In the genomic region with DNA sequence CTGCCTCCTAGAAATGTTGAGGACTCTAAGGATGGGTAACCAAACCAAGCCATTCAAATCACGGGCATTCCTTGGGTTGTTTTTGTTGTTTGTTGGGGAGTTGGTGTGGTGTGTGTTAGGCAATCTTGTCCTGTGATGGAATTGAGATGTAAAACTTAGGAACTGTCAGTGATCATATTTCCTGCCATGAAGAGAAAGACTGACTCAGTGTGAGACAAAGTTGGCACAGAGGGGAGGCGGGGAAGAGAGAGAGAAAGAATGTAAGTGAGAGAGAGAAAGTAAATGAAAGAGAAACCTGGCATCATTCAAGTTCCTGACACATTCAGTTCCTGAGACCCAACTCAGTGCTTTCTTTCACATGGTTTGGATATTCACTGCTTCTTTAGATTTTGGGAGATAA, we compare ENCODE assay signal across 13 cellular contexts. TPM values are rescaled to one million over a fixed set of nuclear protein-coding genes. Genes with fewer than 3 reads are reported as not detected.
DNase-seq lines count a peak whose midpoint lies in the region; ATAC-seq, FAIRE-seq and TF ChIP-seq lines count a peak whose summit lies in the region.
"Had no signal": no experiment of that assay in that cellular context is flagged by ENCODE, and none has a peak within 500 bp of the region (broad histone marks: within the 10 kb centered on the region; RNA-seq: fewer than 3 reads in every experiment).

No MANE protein-coding gene starts in this region.

- in situ Hi-C loops in G401 (cut with HindIII; ENCODE audit: low sequenced_read_pairs) = no loop called here

- no peak for FAIRE-seq in bronchial epithelial cell (lab: Jason Lieb, UNC)

- H3K9me3 Mint-ChIP-seq in osteocyte (ENCODE audit: unreplicated experiment) = no peaks in the 10 kb centered on the region

- H3K4me3 ChIP-seq in HUES48 (ENCODE audit: low read depth, low read length) (no peak overlapping the region), bronchial epithelial cell (ENCODE audit: low read depth, low read length) (no peak overlapping the region)
- H3K4me3 ChIP-seq: thyroid gland had no signal

- peaks cover 16% of the 10 kb centered on the region for H3K4me1 ChIP-seq in HUES48 (ENCODE audit: control insufficient read depth, insufficient read depth, low read length)
- H3K4me1 ChIP-seq: thyroid gland had no signal

- H3K27me3 ChIP-seq in HUES48 (ENCODE audit: control insufficient read depth, insufficient read depth, low read length) = no peaks in the 10 kb centered on the region
- H3K27me3 ChIP-seq in bronchial epithelial cell (ENCODE audit: control insufficient read depth, insufficient read depth, low read length) = no peaks in the 10 kb centered on the region
- H3K27me3 ChIP-seq: thyroid gland had no signal

- H3K27ac Mint-ChIP-seq in osteocyte (ENCODE audit: unreplicated experiment) = peak overlapping the region; percentile 2

- DNase-seq in bronchial epithelial cell (ENCODE audit: low read depth) (peak; percentile 82), osteocyte (ENCODE audit: extremely low spot score, unreplicated experiment) (no peak), sciatic nerve (ENCODE audit: low spot score) (no peak), G401 (ENCODE audit: low spot score) (no peak)
- DNase-seq: cerebellar nuclear complex, DMS53, NCI-H524 treated with DMSO at 0.1 percent for 48 hours, thyroid gland had no signal

- no peaks in the 10 kb centered on the region for H3K9me3 ChIP-seq in HUES48 (ENCODE audit: control insufficient read depth, insufficient read depth, low read length)
- H3K9me3 ChIP-seq: thyroid gland had no signal

- no peaks in the 10 kb centered on the region for H3K36me3 ChIP-seq in HUES48 (ENCODE audit: control insufficient read depth, insufficient read depth, low read length)
- no peaks in the 10 kb centered on the region for H3K36me3 ChIP-seq in bronchial epithelial cell (ENCODE audit: control insufficient read depth, insufficient read depth, low read length)
- H3K36me3 ChIP-seq: thyroid gland had no signal

- peak overlapping the region; percentile 71 for H3K27ac ChIP-seq in HUES48 (ENCODE audit: low read depth, low read length)
- H3K27ac ChIP-seq: KMS-11, thyroid gland had no signal

- no peak overlapping the region for H3K9ac ChIP-seq in HUES48 (ENCODE audit: low read depth, low read length)
- H3K9ac ChIP-seq: KMS-11 had no signal

- H3K36me3 Mint-ChIP-seq in osteocyte (ENCODE audit: unreplicated experiment) = no peaks in the 10 kb centered on the region

- H3K4me1 Mint-ChIP-seq in osteocyte (ENCODE audit: unreplicated experiment) = peaks cover 9% of the 10 kb centered on the region

- ATAC-seq in GM19351 (IDR thresholded peaks at IDR 0.05; ENCODE audit: unreplicated experiment) = peak; percentile 47
- ATAC-seq in sciatic nerve = no peak
- ATAC-seq in GM19328 (IDR thresholded peaks at IDR 0.05; ENCODE audit: unreplicated experiment) = no peak
- ATAC-seq in GM21723 (IDR thresholded peaks at IDR 0.05; ENCODE audit: unreplicated experiment) = no peak

- no peak overlapping the region for H3K4me3 Mint-ChIP-seq in osteocyte (ENCODE audit: unreplicated experiment)

- H3K27me3 Mint-ChIP-seq in osteocyte (ENCODE audit: unreplicated experiment) = no peaks in the 10 kb centered on the region

- intact Hi-C loops in sciatic nerve (cut with DNase I) = no loop called here

- TF ChIP-seq CTCF in bronchial epithelial cell (IDR thresholded peaks at IDR 0.05; ENCODE audit: insufficient read depth, low read length, severe bottlenecking) = no peak
- no peak for TF ChIP-seq CTCF in osteocyte (IDR thresholded peaks at IDR 0.05)

RNA-seq across cellular contexts. Expression of gene FBXO30, which starts 21.6 kb away (rescaled TPM):
- total RNA-seq in bronchial epithelial cell (9.5 and 10.2 TPM in 2 replicates), osteocyte (12.0 and 13.2 TPM in 2 replicates), sciatic nerve (13.0 TPM)
- 6.3 and 7.7 TPM in 2 replicates for total RNA-seq in G401 (2014; rRNA removed; shearing (Covaris generic))
